2 cellular contexts compared by ENCODE assay signal in genomic region chr14:59632381-59632780, GRCh38.
TF ChIP-seq lines count a peak whose summit lies in the region.

No MANE protein-coding gene starts in this region.

TF ChIP-seq in GM23338, 12 proteins besides CTCF, POLR2A, EP300 and RAD21 (continued from another document):
- TF ChIP-seq STAT1 (IDR thresholded peaks at IDR 0.05; ENCODE audit: unreplicated experiment): no peak
- TF ChIP-seq NANOG (IDR thresholded peaks at IDR 0.05; ENCODE audit: borderline replicate concordance): no peak
- TF ChIP-seq, protein P1, sequence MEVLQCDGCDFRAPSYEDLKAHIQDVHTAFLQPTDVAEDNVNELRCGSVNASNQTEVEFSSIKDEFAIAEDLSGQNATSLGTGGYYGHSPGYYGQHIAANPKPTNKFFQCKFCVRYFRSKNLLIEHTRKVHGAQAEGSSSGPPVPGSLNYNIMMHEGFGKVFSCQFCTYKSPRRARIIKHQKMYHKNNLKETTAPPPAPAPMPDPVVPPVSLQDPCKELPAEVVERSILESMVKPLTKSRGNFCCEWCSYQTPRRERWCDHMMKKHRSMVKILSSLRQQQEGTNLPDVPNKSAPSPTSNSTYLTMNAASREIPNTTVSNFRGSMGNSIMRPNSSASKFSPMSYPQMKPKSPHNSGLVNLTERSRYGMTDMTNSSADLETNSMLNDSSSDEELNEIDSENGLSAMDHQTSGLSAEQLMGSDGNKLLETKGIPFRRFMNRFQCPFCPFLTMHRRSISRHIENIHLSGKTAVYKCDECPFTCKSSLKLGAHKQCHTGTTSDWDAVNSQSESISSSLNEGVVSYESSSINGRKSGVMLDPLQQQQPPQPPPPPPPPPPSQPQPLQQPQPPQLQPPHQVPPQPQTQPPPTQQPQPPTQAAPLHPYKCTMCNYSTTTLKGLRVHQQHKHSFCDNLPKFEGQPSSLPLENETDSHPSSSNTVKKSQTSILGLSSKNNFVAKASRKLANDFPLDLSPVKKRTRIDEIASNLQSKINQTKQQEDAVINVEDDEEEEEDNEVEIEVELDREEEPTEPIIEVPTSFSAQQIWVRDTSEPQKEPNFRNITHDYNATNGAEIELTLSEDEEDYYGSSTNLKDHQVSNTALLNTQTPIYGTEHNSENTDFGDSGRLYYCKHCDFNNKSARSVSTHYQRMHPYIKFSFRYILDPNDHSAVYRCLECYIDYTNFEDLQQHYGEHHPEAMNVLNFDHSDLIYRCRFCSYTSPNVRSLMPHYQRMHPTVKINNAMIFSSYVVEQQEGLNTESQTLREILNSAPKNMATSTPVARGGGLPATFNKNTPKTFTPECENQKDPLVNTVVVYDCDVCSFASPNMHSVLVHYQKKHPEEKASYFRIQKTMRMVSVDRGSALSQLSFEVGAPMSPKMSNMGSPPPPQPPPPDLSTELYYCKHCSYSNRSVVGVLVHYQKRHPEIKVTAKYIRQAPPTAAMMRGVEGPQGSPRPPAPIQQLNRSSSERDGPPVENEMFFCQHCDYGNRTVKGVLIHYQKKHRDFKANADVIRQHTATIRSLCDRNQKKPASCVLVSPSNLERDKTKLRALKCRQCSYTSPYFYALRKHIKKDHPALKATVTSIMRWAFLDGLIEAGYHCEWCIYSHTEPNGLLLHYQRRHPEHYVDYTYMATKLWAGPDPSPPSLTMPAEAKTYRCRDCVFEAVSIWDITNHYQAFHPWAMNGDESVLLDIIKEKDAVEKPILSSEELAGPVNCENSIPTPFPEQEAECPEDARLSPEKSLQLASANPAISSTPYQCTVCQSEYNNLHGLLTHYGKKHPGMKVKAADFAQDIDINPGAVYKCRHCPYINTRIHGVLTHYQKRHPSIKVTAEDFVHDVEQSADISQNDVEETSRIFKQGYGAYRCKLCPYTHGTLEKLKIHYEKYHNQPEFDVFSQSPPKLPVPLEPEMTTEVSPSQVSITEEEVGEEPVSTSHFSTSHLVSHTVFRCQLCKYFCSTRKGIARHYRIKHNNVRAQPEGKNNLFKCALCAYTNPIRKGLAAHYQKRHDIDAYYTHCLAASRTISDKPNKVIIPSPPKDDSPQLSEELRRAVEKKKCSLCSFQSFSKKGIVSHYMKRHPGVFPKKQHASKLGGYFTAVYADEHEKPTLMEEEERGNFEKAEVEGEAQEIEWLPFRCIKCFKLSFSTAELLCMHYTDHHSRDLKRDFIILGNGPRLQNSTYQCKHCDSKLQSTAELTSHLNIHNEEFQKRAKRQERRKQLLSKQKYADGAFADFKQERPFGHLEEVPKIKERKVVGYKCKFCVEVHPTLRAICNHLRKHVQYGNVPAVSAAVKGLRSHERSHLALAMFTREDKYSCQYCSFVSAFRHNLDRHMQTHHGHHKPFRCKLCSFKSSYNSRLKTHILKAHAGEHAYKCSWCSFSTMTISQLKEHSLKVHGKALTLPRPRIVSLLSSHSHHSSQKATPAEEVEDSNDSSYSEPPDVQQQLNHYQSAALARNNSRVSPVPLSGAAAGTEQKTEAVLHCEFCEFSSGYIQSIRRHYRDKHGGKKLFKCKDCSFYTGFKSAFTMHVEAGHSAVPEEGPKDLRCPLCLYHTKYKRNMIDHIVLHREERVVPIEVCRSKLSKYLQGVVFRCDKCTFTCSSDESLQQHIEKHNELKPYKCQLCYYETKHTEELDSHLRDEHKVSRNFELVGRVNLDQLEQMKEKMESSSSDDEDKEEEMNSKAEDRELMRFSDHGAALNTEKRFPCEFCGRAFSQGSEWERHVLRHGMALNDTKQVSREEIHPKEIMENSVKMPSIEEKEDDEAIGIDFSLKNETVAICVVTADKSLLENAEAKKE (CRISPR knock-in tag; IDR thresholded peaks at IDR 0.05): no peak
- TF ChIP-seq POLR2AphosphoS5 (IDR thresholded peaks at IDR 0.05; ENCODE audit: low read depth): no peak
- TF ChIP-seq ZNF114 (CRISPR knock-in tag; IDR thresholded peaks at IDR 0.05): no peak
- TF ChIP-seq, protein P2, sequence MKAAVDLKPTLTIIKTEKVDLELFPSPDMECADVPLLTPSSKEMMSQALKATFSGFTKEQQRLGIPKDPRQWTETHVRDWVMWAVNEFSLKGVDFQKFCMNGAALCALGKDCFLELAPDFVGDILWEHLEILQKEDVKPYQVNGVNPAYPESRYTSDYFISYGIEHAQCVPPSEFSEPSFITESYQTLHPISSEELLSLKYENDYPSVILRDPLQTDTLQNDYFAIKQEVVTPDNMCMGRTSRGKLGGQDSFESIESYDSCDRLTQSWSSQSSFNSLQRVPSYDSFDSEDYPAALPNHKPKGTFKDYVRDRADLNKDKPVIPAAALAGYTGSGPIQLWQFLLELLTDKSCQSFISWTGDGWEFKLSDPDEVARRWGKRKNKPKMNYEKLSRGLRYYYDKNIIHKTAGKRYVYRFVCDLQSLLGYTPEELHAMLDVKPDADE (IDR thresholded peaks at IDR 0.05): no peak
- TF ChIP-seq, protein P3, sequence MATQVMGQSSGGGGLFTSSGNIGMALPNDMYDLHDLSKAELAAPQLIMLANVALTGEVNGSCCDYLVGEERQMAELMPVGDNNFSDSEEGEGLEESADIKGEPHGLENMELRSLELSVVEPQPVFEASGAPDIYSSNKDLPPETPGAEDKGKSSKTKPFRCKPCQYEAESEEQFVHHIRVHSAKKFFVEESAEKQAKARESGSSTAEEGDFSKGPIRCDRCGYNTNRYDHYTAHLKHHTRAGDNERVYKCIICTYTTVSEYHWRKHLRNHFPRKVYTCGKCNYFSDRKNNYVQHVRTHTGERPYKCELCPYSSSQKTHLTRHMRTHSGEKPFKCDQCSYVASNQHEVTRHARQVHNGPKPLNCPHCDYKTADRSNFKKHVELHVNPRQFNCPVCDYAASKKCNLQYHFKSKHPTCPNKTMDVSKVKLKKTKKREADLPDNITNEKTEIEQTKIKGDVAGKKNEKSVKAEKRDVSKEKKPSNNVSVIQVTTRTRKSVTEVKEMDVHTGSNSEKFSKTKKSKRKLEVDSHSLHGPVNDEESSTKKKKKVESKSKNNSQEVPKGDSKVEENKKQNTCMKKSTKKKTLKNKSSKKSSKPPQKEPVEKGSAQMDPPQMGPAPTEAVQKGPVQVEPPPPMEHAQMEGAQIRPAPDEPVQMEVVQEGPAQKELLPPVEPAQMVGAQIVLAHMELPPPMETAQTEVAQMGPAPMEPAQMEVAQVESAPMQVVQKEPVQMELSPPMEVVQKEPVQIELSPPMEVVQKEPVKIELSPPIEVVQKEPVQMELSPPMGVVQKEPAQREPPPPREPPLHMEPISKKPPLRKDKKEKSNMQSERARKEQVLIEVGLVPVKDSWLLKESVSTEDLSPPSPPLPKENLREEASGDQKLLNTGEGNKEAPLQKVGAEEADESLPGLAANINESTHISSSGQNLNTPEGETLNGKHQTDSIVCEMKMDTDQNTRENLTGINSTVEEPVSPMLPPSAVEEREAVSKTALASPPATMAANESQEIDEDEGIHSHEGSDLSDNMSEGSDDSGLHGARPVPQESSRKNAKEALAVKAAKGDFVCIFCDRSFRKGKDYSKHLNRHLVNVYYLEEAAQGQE (IDR thresholded peaks at IDR 0.05; ENCODE audit: unreplicated experiment): no peak
- TF ChIP-seq EZH2 (IDR thresholded peaks at IDR 0.05; ENCODE audit: low read depth, unreplicated experiment): no peak

TF ChIP-seq in H1, 55 proteins besides CTCF, POLR2A, EP300 and RAD21 (continued from another document):
- TF ChIP-seq RNF2 (IDR thresholded peaks at IDR 0.05; ENCODE audit: borderline replicate concordance, low read depth, low read length, missing control alignments, poor library complexity, severe bottlenecking): no peak
- no peak for TF ChIP-seq SUZ12 (IDR thresholded peaks at IDR 0.05; ENCODE audit: low read length)
- TF ChIP-seq TAF1 (IDR thresholded peaks at IDR 0.05; ENCODE audit: low read depth, low read length): no peak
- no peak for TF ChIP-seq SP4 (IDR thresholded peaks at IDR 0.05; ENCODE audit: low read length)
- no peak for TF ChIP-seq NANOG (IDR thresholded peaks at IDR 0.05; ENCODE audit: insufficient read depth, low read depth, low read length, poor library complexity, severe bottlenecking)
- no peak for TF ChIP-seq CBX5 (IDR thresholded peaks at IDR 0.05; ENCODE audit: low read depth, low read length)
- TF ChIP-seq CTBP2 (IDR thresholded peaks at IDR 0.05; ENCODE audit: borderline replicate concordance, insufficient read depth, insufficient read length, low read length): no peak
- no peak for TF ChIP-seq BRCA1 (IDR thresholded peaks at IDR 0.05; ENCODE audit: low read depth, low read length)
- TF ChIP-seq KDM5A (IDR thresholded peaks at IDR 0.05; ENCODE audit: low read length): no peak
- TF ChIP-seq SP1 (IDR thresholded peaks at IDR 0.05; ENCODE audit: low read depth, low read length): no peak
- TF ChIP-seq EGR1 (IDR thresholded peaks at IDR 0.05; ENCODE audit: borderline replicate concordance, low read depth, low read length): no peak
- no peak for TF ChIP-seq TCF12 (IDR thresholded peaks at IDR 0.05; ENCODE audit: low read depth, low read length)
- no peak for TF ChIP-seq SP2 (IDR thresholded peaks at IDR 0.05; ENCODE audit: low read length)
- no peak for TF ChIP-seq SIX5 (IDR thresholded peaks at IDR 0.05; ENCODE audit: low read depth, low read length)
- TF ChIP-seq USF2 (IDR thresholded peaks at IDR 0.05; ENCODE audit: low read length): no peak
- TF ChIP-seq BCL11A (IDR thresholded peaks at IDR 0.05; ENCODE audit: low read depth in 2 of 2, low read length in 2 of 2): no peak
